19 cellular contexts compared by ENCODE assay signal in genomic region chr18:23223641-23224040, GRCh38.
"Had no signal": no experiment of that assay in that cellular context is flagged by ENCODE, and none has a peak within 500 bp of the region (broad histone marks: within the 10 kb centered on the region; RNA-seq: fewer than 3 reads in every experiment).

No MANE protein-coding gene starts in this region.

- H3K4me3 Mint-ChIP-seq: naive thymus-derived CD4-positive, alpha-beta T cell; stimulated activated naive CD8-positive, alpha-beta T cell treated with anti-CD3 and anti-CD28 coated beads, Interleukin-15, Interleukin-2, amounts not matched to agents 100 ng/mL and 50 ng/mL, for 24 hours had no signal

- H3K27me3 Mint-ChIP-seq: naive thymus-derived CD4-positive, alpha-beta T cell; stimulated activated memory B cell treated with anti-CD40 and anti-IgM and Interleukin-4, amounts not matched to agents 10 μg/mL and 1 μg/mL and 100 μg/mL, for 72 hours; stimulated activated naive CD8-positive, alpha-beta T cell treated with anti-CD3 and anti-CD28 coated beads, Interleukin-15, Interleukin-2, amounts not matched to agents 100 ng/mL and 50 ng/mL, for 24 hours had no signal

- ATAC-seq: gastrocnemius medialis; heart right ventricle; naive thymus-derived CD4-positive, alpha-beta T cell; psoas muscle; right lobe of liver; stimulated activated memory B cell treated with anti-CD40 and anti-IgM and Interleukin-4, amounts not matched to agents 10 μg/mL and 1 μg/mL and 100 μg/mL, for 72 hours had no signal

- H3K36me3 ChIP-seq: gastrocnemius medialis, heart right ventricle, neutrophil, right lobe of liver, spleen, upper lobe of left lung, uterus had no signal

- H3K27me3 ChIP-seq: gastrocnemius medialis, heart right ventricle, neutrophil, right lobe of liver, spleen, tibial artery, upper lobe of left lung, uterus had no signal

- DNase-seq: effector CD4-positive, alpha-beta T cell; gastrocnemius medialis; heart right ventricle; kidney glomerular epithelial cell; mesendoderm; naive thymus-derived CD4-positive, alpha-beta T cell; psoas muscle; retina; right lobe of liver; spleen; stimulated activated CD4-positive, alpha-beta T cell treated with anti-CD3 and anti-CD28 coated beads, Interleukin-15, amount 100 ng/mL, for 24 hours; stimulated activated CD4-positive, alpha-beta T cell treated with anti-CD3 and anti-CD28 coated beads, Interleukin-1b, Interleukin-23, amount 100 ng/mL, for 48 hours; stimulated activated CD4-positive, alpha-beta T cell treated with anti-CD3 and anti-CD28 coated beads, Interleukin-4, amount 100 ng/mL, for 24 hours; tibial artery; upper lobe of left lung; uterus had no signal

- H3K27ac Mint-ChIP-seq: naive thymus-derived CD4-positive, alpha-beta T cell; stimulated activated naive CD8-positive, alpha-beta T cell treated with anti-CD3 and anti-CD28 coated beads, Interleukin-15, Interleukin-2, amounts not matched to agents 100 ng/mL and 50 ng/mL, for 24 hours had no signal

- H3K9me3 Mint-ChIP-seq: stimulated activated memory B cell treated with anti-CD40 and anti-IgM and Interleukin-4, amounts not matched to agents 10 μg/mL and 1 μg/mL and 100 μg/mL, for 72 hours; stimulated activated naive CD8-positive, alpha-beta T cell treated with anti-CD3 and anti-CD28 coated beads, Interleukin-15, Interleukin-2, amounts not matched to agents 100 ng/mL and 50 ng/mL, for 24 hours had no signal

- H3K9me3 ChIP-seq: gastrocnemius medialis, heart right ventricle, neutrophil, psoas muscle, right lobe of liver, spleen, tibial artery, upper lobe of left lung, uterus had no signal

- H3K27ac ChIP-seq: gastrocnemius medialis, heart right ventricle, neutrophil, psoas muscle, right lobe of liver, upper lobe of left lung had no signal

- H3K4me3 ChIP-seq: gastrocnemius medialis, heart right ventricle, psoas muscle, right lobe of liver, spleen, tibial artery, upper lobe of left lung, uterus had no signal
